In the genomic region with DNA sequence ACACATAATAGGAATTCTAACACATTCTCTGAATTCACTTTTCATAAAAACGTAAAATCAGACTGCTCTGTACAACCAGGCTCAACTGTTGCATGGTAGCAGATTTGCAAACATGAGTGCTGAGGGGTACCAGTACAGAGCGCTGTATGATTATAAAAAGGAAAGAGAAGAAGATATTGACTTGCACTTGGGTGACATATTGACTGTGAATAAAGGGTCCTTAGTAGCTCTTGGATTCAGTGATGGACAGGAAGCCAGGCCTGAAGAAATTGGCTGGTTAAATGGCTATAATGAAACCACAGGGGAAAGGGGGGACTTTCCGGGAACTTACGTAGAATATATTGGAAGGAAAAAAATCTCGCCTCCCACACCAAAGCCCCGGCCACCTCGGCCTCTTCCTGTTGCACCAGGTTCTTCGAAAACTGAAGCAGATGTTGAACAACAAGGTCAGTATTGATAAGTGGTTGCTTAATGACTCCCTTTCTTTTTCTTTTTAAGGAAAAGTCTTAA, we compare ENCODE assay signal across 21 cellular contexts. TPM values are rescaled to one million over a fixed set of nuclear protein-coding genes. Genes with fewer than 3 reads are reported as not detected.
DNase-seq lines count a peak whose midpoint lies in the region; ATAC-seq and TF ChIP-seq lines count a peak whose summit lies in the region.
"Had no signal": no experiment of that assay in that cellular context is flagged by ENCODE, and none has a peak within 500 bp of the region (broad histone marks: within the 10 kb centered on the region; RNA-seq: fewer than 3 reads in every experiment).

No MANE protein-coding gene starts in this region.

- H3K36me3 Mint-ChIP-seq in MCF 10A (ENCODE audit: insufficient read depth, unreplicated experiment), result peaks cover 94% of the 10 kb centered on the region
- H3K36me3 Mint-ChIP-seq in immature natural killer cell, result peaks cover 3 to 14% (median 5%) of the 10 kb centered on the region in 3 donors

- no peaks in the 10 kb centered on the region for H3K9me3 Mint-ChIP-seq in stimulated activated naive CD8-positive, alpha-beta T cell treated with anti-CD3 and anti-CD28 coated beads, Interleukin-15, amount 100 ng/mL, for 72 hours
- H3K9me3 Mint-ChIP-seq in MCF 10A (ENCODE audit: unreplicated experiment) (no peaks in the 10 kb centered on the region), immature natural killer cell (peaks cover 0 to 2% (median 0%) of the 10 kb centered on the region in 6 donors)
- H3K9me3 Mint-ChIP-seq: memory B cell, neural progenitor cell, type B pancreatic cell had no signal

- peak overlapping the region in 1 of 2 donors; percentile 59 for H3K27ac Mint-ChIP-seq in stimulated activated naive CD8-positive, alpha-beta T cell treated with anti-CD3 and anti-CD28 coated beads, Interleukin-15, amount 100 ng/mL, for 72 hours
- H3K27ac Mint-ChIP-seq in MCF 10A (ENCODE audit: low read depth, unreplicated experiment) (peak overlapping the region; percentile 92), immature natural killer cell (peak overlapping the region; percentile 81 to 93 (median 88))
- H3K27ac Mint-ChIP-seq: memory B cell, neural progenitor cell, type B pancreatic cell had no signal

- peak overlapping the region; percentile 8 to 54 for H3K4me3 Mint-ChIP-seq in stimulated activated naive CD8-positive, alpha-beta T cell treated with anti-CD3 and anti-CD28 coated beads, Interleukin-15, amount 100 ng/mL, for 72 hours
- H3K4me3 Mint-ChIP-seq in MCF 10A (ENCODE audit: unreplicated experiment) (peak overlapping the region; percentile 69), immature natural killer cell (peak overlapping the region; percentile 14 to 69 (median 57))
- H3K4me3 Mint-ChIP-seq: memory B cell, neural progenitor cell, type B pancreatic cell had no signal

- no peaks in the 10 kb centered on the region for H3K27me3 Mint-ChIP-seq in stimulated activated naive CD8-positive, alpha-beta T cell treated with anti-CD3 and anti-CD28 coated beads, Interleukin-15, amount 100 ng/mL, for 72 hours
- no peaks in the 10 kb centered on the region for H3K27me3 Mint-ChIP-seq in MCF 10A (ENCODE audit: insufficient read depth, unreplicated experiment)
- peaks cover 0 to 6% (median 2%) of the 10 kb centered on the region in 3 donors for H3K27me3 Mint-ChIP-seq in immature natural killer cell (ENCODE audit: low read depth in 3 of 3)
- H3K27me3 Mint-ChIP-seq: memory B cell, type B pancreatic cell had no signal

- DNase-seq in stimulated activated naive CD8-positive, alpha-beta T cell treated with anti-CD3 and anti-CD28 coated beads, Interleukin-15, amount 100 ng/mL, for 72 hours, result no peak
- no peak for DNase-seq in stimulated activated naive CD8-positive, alpha-beta T cell treated with anti-CD3 and anti-CD28 coated beads, Interleukin-15, Interleukin-2, amounts not matched to agents 100 U/mL and 50 U/mL, for 24 hours
- DNase-seq in MCF 10A (ENCODE audit: unreplicated experiment) (no peak), immature natural killer cell (peak in 2 of 3 donors; percentile 43 to 46), AG20443 (ENCODE audit: low spot score) (no peak), DMS114 treated with DMSO at 0.1 percent for 48 hours (lab: John Stamatoyannopoulos, UW; ENCODE audit: unreplicated experiment) (no peak)
- DNase-seq: activated CD4-positive, alpha-beta T cell treated with anti-CD3 and anti-CD28 coated beads for 1 hour; activated effector memory CD4-positive, alpha-beta T cell treated with Interleukin-2 at 50 U/mL for 16 hours; anterior cingulate cortex; COR-L47; HCEC 1CT; kidney glomerular epithelial cell; NCI-H1436; NCI-H2081; SHP77; T-helper 2 cell had no signal

- TSS peak; percentile 11 for BruUV-seq in MCF 10A (replicated peaks; lab: Mats Ljungman, UMichigan)

- CTCF ChIA-PET in MCF 10A (lab: Yijun Ruan, JAX), result interaction anchor here (0.7 kb wide), 1 partner anchor 1021 kb away, joined by 3 read pairs; no protein-coding TSS in a partner anchor

- intact Hi-C loops in MCF 10A (cut with micrococcal nuclease), result no loop called here

- POLR2A ChIA-PET in MCF 10A (lab: Yijun Ruan, JAX), result interaction anchor here (0.5 to 8.0 kb wide), 7 partner anchors 8 to 1060 kb away, joined by 3 to 151 read pairs (median 4); a partner anchor contains a TSS

- peaks cover 94% of the 10 kb centered on the region for H3K4me1 Mint-ChIP-seq in stimulated activated naive CD8-positive, alpha-beta T cell treated with anti-CD3 and anti-CD28 coated beads, Interleukin-15, amount 100 ng/mL, for 72 hours
- H3K4me1 Mint-ChIP-seq in MCF 10A (ENCODE audit: insufficient read depth, unreplicated experiment), result peaks cover 90% of the 10 kb centered on the region
- peaks cover 92 to 99% of the 10 kb centered on the region in 2 donors for H3K4me1 Mint-ChIP-seq in immature natural killer cell

- ATAC-seq in stimulated activated naive CD8-positive, alpha-beta T cell treated with anti-CD3 and anti-CD28 coated beads, Interleukin-15, amount 100 ng/mL, for 72 hours, result peak; percentile 56
- ATAC-seq in stimulated activated naive CD8-positive, alpha-beta T cell treated with anti-CD3 and anti-CD28 coated beads, Interleukin-15, Interleukin-2, amounts not matched to agents 100 U/mL and 50 U/mL, for 24 hours, result no peak
- no peak for ATAC-seq in HG03460 (IDR thresholded peaks at IDR 0.05; ENCODE audit: unreplicated experiment)
- ATAC-seq: activated naive CD4-positive, alpha-beta T cell treated with anti-CD3 and anti-CD28 coated beads, Interleukin-2, amount 50 U/mL, for 72 hours had no signal

- no peak for TF ChIP-seq CTCF in MCF 10A (IDR thresholded peaks at IDR 0.05; ENCODE audit: unreplicated experiment)

RNA-seq across cellular contexts. Expression of a gene that starts 11.1 kb away (rescaled TPM):
- total RNA-seq in MCF 10A (2022), result 124 and 151 TPM in 2 replicates
- polyA plus RNA-seq in immature natural killer cell, result 10 to 100 TPM; 62.7 to 80.0 (median 66.8) TPM

Comparison
In these comparisons a context has a peak if more than half of its experiments do, and no peak if none do; other contexts are left out.
1. DNase-seq: peak in immature natural killer cell (2 of 3); none in stimulated activated naive CD8-positive, alpha-beta T cell treated with anti-CD3 and anti-CD28 coated beads, Interleukin-15, amount 100 ng/mL, for 72 hours (0 of 2), stimulated activated naive CD8-positive, alpha-beta T cell treated with anti-CD3 and anti-CD28 coated beads, Interleukin-15, Interleukin-2, amounts not matched to agents 100 U/mL and 50 U/mL, for 24 hours (single experiment), MCF 10A (single experiment), AG20443 (single experiment) and DMS114 treated with DMSO at 0.1 percent for 48 hours (single experiment).
2. Peak in every context shown above with its lines, with median percentiles within 50 percentile points of each other: H3K4me3 Mint-ChIP-seq.